1 cellular context compared by ENCODE assay signal in the genomic region with DNA sequence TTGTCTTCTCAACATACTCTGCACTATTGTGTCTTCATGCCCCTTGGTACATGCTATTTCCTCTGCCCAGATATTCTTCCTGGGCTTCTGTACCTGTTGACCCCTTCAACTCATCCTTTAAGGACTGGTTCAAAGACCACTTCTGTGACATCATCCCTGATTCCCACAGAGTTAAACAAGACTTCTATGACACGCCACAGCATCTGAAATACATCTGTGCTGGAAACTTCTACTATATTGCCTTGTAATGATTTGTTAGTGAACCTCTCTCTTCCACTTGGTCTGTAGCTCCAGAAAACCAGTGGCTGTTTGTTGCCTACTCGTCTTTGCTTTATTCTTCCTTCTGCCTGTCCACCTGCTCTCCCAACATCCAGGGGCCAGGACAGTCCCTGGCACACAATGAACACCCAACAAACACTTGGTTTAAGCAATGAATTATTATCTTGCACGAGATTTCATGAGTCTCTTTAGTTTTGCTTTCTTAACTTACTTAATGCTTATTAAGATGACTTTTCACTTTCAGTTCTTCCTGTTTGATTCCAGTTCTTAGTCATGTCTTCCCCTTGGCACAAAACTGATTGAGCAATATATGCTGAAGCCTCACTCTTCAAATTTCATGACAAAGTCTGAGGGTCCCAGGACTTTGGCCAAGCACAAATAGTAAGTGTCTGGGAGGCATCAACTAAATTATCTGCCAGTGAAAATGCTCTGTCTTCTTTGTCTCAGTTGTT.
TF ChIP-seq lines count a peak whose summit lies in the region.

No MANE protein-coding gene starts in this region.

TF ChIP-seq in SK-N-SH, 30 proteins besides CTCF, POLR2A, EP300 and RAD21 (continued from another document):
- no peak for TF ChIP-seq SIN3A (IDR thresholded peaks at IDR 0.05; ENCODE audit: borderline replicate concordance, low read depth, low read length)
- no peak for TF ChIP-seq NFIC (IDR thresholded peaks at IDR 0.05; ENCODE audit: borderline replicate concordance)
- TF ChIP-seq RXRA (IDR thresholded peaks at IDR 0.05; ENCODE audit: borderline replicate concordance, low read depth), result no peak
- TF ChIP-seq POLR2AphosphoS5 (IDR thresholded peaks at IDR 0.05; ENCODE audit: low read depth, low read length), result no peak
- TF ChIP-seq CHD2 (IDR thresholded peaks at IDR 0.05; ENCODE audit: low read length, partially characterized antibody), result no peak
- TF ChIP-seq, protein P1, sequence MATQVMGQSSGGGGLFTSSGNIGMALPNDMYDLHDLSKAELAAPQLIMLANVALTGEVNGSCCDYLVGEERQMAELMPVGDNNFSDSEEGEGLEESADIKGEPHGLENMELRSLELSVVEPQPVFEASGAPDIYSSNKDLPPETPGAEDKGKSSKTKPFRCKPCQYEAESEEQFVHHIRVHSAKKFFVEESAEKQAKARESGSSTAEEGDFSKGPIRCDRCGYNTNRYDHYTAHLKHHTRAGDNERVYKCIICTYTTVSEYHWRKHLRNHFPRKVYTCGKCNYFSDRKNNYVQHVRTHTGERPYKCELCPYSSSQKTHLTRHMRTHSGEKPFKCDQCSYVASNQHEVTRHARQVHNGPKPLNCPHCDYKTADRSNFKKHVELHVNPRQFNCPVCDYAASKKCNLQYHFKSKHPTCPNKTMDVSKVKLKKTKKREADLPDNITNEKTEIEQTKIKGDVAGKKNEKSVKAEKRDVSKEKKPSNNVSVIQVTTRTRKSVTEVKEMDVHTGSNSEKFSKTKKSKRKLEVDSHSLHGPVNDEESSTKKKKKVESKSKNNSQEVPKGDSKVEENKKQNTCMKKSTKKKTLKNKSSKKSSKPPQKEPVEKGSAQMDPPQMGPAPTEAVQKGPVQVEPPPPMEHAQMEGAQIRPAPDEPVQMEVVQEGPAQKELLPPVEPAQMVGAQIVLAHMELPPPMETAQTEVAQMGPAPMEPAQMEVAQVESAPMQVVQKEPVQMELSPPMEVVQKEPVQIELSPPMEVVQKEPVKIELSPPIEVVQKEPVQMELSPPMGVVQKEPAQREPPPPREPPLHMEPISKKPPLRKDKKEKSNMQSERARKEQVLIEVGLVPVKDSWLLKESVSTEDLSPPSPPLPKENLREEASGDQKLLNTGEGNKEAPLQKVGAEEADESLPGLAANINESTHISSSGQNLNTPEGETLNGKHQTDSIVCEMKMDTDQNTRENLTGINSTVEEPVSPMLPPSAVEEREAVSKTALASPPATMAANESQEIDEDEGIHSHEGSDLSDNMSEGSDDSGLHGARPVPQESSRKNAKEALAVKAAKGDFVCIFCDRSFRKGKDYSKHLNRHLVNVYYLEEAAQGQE (IDR thresholded peaks at IDR 0.05; ENCODE audit: low read depth, low read length), result no peak
- TF ChIP-seq, protein P2, sequence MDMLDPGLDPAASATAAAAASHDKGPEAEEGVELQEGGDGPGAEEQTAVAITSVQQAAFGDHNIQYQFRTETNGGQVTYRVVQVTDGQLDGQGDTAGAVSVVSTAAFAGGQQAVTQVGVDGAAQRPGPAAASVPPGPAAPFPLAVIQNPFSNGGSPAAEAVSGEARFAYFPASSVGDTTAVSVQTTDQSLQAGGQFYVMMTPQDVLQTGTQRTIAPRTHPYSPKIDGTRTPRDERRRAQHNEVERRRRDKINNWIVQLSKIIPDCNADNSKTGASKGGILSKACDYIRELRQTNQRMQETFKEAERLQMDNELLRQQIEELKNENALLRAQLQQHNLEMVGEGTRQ (IDR thresholded peaks at IDR 0.05; ENCODE audit: borderline replicate concordance, low read depth, low read length), result no peak
